In genomic region chr6:27899543-27899942, GRCh38 we compare ENCODE assay signal across 35 cellular contexts. TPM values are rescaled to one million over a fixed set of nuclear protein-coding genes. Genes with fewer than 3 reads are reported as not detected.
"Had no signal": no experiment of that assay in that cellular context is flagged by ENCODE, and none has a peak within 500 bp of the region (broad histone marks: within the 10 kb centered on the region; RNA-seq: fewer than 3 reads in every experiment).

No MANE protein-coding gene starts in this region.

- DNase-seq: KBM-7, MM.1S, MV-4-11, NCI-H1092, NCI-H1105, NCI-H1417 treated with DMSO at 0.1 percent for 48 hours, NCI-H1436 treated with DMSO at 0.1 percent for 48 hours, NCI-H1694 treated with DMSO at 0.1 percent for 48 hours, NCI-H187 treated with DMSO at 0.1 percent for 48 hours, NCI-H2029, NCI-H2081, NCI-H2171 treated with DMSO at 0.1 percent for 48 hours, NCI-H2227 treated with DMSO at 0.1 percent for 48 hours, NCI-H345, NCI-H446, NCI-H510A treated with DMSO at 0.1 percent for 48 hours, NCI-H524 treated with DMSO at 0.1 percent for 48 hours, NCI-H526 treated with DMSO at 0.1 percent for 48 hours, NCI-H748 treated with DMSO at 0.1 percent for 48 hours, NCI-H82, PC-9, SHP77, SIG-M5, SJCRH30 had no signal

- H3K27ac ChIP-seq: KMS-11, PC-9, RWPE1, SJCRH30, SK-N-MC had no signal

- FAIRE-seq: RCC 7860 had no signal

RNA-seq across cellular contexts. Expression of gene OR2B2, which starts 12.7 kb away (rescaled TPM):
- total RNA-seq: LHCN-M2, MCF 10A, NCI-H460, OCI-LY7, PC-9, Right ventricle myocardium inferior, RPMI7951, SJCRH30, SK-MEL-5 had no signal

RNA-seq across cellular contexts. Expression of gene OR2B6, which starts 57.5 kb away (rescaled TPM):
- total RNA-seq: LHCN-M2, MCF 10A, Right ventricle myocardium inferior, RPMI7951, SJCRH30, SK-MEL-5 had no signal
